In the genomic region with DNA sequence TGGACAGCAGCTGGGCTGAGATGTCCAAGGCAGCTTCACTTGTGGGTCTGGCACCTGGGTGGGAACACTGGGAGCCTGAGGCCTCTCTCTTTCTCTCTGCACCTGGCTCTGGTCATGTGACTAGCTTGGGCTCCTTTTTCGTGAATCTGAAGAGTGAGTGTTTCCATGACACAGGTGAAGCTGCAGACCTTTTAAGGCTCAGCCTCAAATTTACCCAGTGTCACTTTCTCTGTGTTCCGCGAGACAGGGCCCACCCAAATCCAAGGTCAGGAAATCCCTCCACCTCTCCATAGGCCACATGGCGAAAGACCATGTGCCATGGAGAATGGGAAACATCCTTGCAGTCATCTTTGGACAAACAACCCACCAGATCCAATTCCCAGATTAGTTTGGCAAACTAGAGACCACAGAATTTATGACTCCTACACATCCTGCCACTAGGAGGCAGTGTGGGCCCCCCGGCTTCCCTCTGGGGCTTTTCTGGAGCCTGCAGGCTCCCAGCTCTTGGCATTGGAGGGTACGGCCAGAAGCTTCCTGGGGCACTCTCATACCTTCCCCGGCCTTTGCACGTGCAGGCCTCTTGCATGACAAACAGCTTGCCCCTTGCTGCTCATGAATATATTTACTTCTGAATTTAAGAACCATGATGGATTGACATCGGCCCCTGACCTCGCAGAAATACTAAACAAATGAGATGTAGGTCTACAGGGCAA, we compare ENCODE assay signal across 1 cellular context.
TF ChIP-seq lines count a peak whose summit lies in the region.

No MANE protein-coding gene starts in this region.

TF ChIP-seq in K562, 482 proteins besides CTCF, POLR2A, EP300 and RAD21 (continued from another document and continues in another):
- TF ChIP-seq, protein P1, sequence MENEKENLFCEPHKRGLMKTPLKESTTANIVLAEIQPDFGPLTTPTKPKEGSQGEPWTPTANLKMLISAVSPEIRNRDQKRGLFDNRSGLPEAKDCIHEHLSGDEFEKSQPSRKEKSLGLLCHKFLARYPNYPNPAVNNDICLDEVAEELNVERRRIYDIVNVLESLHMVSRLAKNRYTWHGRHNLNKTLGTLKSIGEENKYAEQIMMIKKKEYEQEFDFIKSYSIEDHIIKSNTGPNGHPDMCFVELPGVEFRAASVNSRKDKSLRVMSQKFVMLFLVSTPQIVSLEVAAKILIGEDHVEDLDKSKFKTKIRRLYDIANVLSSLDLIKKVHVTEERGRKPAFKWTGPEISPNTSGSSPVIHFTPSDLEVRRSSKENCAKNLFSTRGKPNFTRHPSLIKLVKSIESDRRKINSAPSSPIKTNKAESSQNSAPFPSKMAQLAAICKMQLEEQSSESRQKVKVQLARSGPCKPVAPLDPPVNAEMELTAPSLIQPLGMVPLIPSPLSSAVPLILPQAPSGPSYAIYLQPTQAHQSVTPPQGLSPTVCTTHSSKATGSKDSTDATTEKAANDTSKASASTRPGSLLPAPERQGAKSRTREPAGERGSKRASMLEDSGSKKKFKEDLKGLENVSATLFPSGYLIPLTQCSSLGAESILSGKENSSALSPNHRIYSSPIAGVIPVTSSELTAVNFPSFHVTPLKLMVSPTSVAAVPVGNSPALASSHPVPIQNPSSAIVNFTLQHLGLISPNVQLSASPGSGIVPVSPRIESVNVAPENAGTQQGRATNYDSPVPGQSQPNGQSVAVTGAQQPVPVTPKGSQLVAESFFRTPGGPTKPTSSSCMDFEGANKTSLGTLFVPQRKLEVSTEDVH (IDR thresholded peaks at IDR 0.05; ENCODE audit: low read depth, partially characterized antibody): no peak
- TF ChIP-seq, protein P2, sequence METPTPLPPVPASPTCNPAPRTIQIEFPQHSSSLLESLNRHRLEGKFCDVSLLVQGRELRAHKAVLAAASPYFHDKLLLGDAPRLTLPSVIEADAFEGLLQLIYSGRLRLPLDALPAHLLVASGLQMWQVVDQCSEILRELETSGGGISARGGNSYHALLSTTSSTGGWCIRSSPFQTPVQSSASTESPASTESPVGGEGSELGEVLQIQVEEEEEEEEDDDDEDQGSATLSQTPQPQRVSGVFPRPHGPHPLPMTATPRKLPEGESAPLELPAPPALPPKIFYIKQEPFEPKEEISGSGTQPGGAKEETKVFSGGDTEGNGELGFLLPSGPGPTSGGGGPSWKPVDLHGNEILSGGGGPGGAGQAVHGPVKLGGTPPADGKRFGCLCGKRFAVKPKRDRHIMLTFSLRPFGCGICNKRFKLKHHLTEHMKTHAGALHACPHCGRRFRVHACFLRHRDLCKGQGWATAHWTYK (CRISPR knock-in tag; IDR thresholded peaks at IDR 0.05): no peak
- TF ChIP-seq, protein P3, sequence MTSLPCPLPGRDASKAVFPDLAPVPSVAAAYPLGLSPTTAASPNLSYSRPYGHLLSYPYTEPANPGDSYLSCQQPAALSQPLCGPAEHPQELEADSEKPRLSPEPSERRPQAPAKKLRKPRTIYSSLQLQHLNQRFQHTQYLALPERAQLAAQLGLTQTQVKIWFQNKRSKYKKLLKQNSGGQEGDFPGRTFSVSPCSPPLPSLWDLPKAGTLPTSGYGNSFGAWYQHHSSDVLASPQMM (CRISPR knock-in tag; IDR thresholded peaks at IDR 0.05): no peak
- TF ChIP-seq MCM3 (IDR thresholded peaks at IDR 0.05): no peak
- TF ChIP-seq HDAC1 (IDR thresholded peaks at IDR 0.05): no peak
- TF ChIP-seq, protein P4, sequence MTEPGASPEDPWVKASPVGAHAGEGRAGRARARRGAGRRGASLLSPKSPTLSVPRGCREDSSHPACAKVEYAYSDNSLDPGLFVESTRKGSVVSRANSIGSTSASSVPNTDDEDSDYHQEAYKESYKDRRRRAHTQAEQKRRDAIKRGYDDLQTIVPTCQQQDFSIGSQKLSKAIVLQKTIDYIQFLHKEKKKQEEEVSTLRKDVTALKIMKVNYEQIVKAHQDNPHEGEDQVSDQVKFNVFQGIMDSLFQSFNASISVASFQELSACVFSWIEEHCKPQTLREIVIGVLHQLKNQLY (CRISPR knock-in tag; conservative IDR thresholded peaks at IDR 0.05): no peak
- TF ChIP-seq, protein P5, sequence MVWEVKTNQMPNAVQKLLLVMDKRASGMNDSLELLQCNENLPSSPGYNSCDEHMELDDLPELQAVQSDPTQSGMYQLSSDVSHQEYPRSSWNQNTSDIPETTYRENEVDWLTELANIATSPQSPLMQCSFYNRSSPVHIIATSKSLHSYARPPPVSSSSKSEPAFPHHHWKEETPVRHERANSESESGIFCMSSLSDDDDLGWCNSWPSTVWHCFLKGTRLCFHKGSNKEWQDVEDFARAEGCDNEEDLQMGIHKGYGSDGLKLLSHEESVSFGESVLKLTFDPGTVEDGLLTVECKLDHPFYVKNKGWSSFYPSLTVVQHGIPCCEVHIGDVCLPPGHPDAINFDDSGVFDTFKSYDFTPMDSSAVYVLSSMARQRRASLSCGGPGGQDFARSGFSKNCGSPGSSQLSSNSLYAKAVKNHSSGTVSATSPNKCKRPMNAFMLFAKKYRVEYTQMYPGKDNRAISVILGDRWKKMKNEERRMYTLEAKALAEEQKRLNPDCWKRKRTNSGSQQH (CRISPR knock-in tag; IDR thresholded peaks at IDR 0.05): no peak
- TF ChIP-seq ZNF668 (CRISPR knock-in tag; IDR thresholded peaks at IDR 0.05): 0 out of 2 replicates have a peak, but pooled peaks have one; percentile 11
- peak; percentile 62; the same call in 1 of the 2 replicates for TF ChIP-seq BHLHE40 (IDR thresholded peaks at IDR 0.05; ENCODE audit: low read length)
- no peak for TF ChIP-seq SIX5 (IDR thresholded peaks at IDR 0.05; ENCODE audit: borderline replicate concordance in 1 of 2, insufficient read depth in 1 of 2, low read depth in 1 of 2, low read length in 2 of 2)
- no peak for TF ChIP-seq TEAD2 (tag; IDR thresholded peaks at IDR 0.05)
- no peak for TF ChIP-seq HMG20A (CRISPR knock-in tag; conservative IDR thresholded peaks at IDR 0.05)
- TF ChIP-seq HMGN3 (IDR thresholded peaks at IDR 0.05; ENCODE audit: borderline replicate concordance, extremely low read depth, insufficient read length, low read depth, low read length): no peak
- TF ChIP-seq TCF3 (CRISPR knock-in tag; IDR thresholded peaks at IDR 0.05): no peak
- TF ChIP-seq SPI1 (IDR thresholded peaks at IDR 0.05; ENCODE audit: borderline replicate concordance, low read depth, low read length): no peak
- TF ChIP-seq, protein P6, sequence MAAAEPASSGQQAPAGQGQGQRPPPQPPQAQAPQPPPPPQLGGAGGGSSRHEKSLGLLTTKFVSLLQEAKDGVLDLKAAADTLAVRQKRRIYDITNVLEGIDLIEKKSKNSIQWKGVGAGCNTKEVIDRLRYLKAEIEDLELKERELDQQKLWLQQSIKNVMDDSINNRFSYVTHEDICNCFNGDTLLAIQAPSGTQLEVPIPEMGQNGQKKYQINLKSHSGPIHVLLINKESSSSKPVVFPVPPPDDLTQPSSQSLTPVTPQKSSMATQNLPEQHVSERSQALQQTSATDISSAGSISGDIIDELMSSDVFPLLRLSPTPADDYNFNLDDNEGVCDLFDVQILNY (CRISPR knock-in tag; IDR thresholded peaks at IDR 0.05): 0 out of 2 replicates have a peak, but pooled peaks have one; percentile 24
- no peak for TF ChIP-seq KLF13 (tag; IDR thresholded peaks at IDR 0.05; ENCODE audit: borderline replicate concordance, low read depth)
- no peak for TF ChIP-seq ATF7 (IDR thresholded peaks at IDR 0.05)
- TF ChIP-seq TAF1 (IDR thresholded peaks at IDR 0.05; ENCODE audit: control insufficient read depth, extremely low read depth, insufficient read depth, low read length, severe bottlenecking): no peak
- TF ChIP-seq, protein P7, sequence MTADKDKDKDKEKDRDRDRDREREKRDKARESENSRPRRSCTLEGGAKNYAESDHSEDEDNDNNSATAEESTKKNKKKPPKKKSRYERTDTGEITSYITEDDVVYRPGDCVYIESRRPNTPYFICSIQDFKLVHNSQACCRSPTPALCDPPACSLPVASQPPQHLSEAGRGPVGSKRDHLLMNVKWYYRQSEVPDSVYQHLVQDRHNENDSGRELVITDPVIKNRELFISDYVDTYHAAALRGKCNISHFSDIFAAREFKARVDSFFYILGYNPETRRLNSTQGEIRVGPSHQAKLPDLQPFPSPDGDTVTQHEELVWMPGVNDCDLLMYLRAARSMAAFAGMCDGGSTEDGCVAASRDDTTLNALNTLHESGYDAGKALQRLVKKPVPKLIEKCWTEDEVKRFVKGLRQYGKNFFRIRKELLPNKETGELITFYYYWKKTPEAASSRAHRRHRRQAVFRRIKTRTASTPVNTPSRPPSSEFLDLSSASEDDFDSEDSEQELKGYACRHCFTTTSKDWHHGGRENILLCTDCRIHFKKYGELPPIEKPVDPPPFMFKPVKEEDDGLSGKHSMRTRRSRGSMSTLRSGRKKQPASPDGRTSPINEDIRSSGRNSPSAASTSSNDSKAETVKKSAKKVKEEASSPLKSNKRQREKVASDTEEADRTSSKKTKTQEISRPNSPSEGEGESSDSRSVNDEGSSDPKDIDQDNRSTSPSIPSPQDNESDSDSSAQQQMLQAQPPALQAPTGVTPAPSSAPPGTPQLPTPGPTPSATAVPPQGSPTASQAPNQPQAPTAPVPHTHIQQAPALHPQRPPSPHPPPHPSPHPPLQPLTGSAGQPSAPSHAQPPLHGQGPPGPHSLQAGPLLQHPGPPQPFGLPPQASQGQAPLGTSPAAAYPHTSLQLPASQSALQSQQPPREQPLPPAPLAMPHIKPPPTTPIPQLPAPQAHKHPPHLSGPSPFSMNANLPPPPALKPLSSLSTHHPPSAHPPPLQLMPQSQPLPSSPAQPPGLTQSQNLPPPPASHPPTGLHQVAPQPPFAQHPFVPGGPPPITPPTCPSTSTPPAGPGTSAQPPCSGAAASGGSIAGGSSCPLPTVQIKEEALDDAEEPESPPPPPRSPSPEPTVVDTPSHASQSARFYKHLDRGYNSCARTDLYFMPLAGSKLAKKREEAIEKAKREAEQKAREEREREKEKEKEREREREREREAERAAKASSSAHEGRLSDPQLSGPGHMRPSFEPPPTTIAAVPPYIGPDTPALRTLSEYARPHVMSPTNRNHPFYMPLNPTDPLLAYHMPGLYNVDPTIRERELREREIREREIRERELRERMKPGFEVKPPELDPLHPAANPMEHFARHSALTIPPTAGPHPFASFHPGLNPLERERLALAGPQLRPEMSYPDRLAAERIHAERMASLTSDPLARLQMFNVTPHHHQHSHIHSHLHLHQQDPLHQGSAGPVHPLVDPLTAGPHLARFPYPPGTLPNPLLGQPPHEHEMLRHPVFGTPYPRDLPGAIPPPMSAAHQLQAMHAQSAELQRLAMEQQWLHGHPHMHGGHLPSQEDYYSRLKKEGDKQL (CRISPR knock-in tag; IDR thresholded peaks at IDR 0.05; ENCODE audit: borderline replicate concordance): no peak
- no peak for TF ChIP-seq GABPB1 (CRISPR knock-in tag; IDR thresholded peaks at IDR 0.05)
- TF ChIP-seq, protein P8, sequence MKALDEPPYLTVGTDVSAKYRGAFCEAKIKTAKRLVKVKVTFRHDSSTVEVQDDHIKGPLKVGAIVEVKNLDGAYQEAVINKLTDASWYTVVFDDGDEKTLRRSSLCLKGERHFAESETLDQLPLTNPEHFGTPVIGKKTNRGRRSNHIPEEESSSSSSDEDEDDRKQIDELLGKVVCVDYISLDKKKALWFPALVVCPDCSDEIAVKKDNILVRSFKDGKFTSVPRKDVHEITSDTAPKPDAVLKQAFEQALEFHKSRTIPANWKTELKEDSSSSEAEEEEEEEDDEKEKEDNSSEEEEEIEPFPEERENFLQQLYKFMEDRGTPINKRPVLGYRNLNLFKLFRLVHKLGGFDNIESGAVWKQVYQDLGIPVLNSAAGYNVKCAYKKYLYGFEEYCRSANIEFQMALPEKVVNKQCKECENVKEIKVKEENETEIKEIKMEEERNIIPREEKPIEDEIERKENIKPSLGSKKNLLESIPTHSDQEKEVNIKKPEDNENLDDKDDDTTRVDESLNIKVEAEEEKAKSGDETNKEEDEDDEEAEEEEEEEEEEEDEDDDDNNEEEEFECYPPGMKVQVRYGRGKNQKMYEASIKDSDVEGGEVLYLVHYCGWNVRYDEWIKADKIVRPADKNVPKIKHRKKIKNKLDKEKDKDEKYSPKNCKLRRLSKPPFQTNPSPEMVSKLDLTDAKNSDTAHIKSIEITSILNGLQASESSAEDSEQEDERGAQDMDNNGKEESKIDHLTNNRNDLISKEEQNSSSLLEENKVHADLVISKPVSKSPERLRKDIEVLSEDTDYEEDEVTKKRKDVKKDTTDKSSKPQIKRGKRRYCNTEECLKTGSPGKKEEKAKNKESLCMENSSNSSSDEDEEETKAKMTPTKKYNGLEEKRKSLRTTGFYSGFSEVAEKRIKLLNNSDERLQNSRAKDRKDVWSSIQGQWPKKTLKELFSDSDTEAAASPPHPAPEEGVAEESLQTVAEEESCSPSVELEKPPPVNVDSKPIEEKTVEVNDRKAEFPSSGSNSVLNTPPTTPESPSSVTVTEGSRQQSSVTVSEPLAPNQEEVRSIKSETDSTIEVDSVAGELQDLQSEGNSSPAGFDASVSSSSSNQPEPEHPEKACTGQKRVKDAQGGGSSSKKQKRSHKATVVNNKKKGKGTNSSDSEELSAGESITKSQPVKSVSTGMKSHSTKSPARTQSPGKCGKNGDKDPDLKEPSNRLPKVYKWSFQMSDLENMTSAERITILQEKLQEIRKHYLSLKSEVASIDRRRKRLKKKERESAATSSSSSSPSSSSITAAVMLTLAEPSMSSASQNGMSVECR (CRISPR knock-in tag; IDR thresholded peaks at IDR 0.05): no peak
- TF ChIP-seq ZNF699 (CRISPR knock-in tag; IDR thresholded peaks at IDR 0.05; ENCODE audit: insufficient replicate concordance): no peak
- TF ChIP-seq, protein P9, sequence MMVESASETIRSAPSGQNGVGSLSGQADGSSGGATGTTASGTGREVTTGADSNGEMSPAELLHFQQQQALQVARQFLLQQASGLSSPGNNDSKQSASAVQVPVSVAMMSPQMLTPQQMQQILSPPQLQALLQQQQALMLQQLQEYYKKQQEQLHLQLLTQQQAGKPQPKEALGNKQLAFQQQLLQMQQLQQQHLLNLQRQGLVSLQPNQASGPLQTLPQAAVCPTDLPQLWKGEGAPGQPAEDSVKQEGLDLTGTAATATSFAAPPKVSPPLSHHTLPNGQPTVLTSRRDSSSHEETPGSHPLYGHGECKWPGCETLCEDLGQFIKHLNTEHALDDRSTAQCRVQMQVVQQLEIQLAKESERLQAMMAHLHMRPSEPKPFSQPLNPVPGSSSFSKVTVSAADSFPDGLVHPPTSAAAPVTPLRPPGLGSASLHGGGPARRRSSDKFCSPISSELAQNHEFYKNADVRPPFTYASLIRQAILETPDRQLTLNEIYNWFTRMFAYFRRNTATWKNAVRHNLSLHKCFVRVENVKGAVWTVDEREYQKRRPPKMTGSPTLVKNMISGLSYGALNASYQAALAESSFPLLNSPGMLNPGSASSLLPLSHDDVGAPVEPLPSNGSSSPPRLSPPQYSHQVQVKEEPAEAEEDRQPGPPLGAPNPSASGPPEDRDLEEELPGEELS (CRISPR knock-in tag; IDR thresholded peaks at IDR 0.05; ENCODE audit: borderline replicate concordance): no peak
- TF ChIP-seq ZNF146 (CRISPR knock-in tag; IDR thresholded peaks at IDR 0.05; ENCODE audit: unreplicated experiment): no peak
- TF ChIP-seq ZBTB7A (IDR thresholded peaks at IDR 0.05; ENCODE audit: borderline replicate concordance, control insufficient read depth, low read depth, low read length): peak; percentile 17; the same call in 1 of the 2 replicates
- peak; percentile 37; the same call in 1 of the 2 replicates for TF ChIP-seq ZNF263 (CRISPR knock-in tag; IDR thresholded peaks at IDR 0.05; ENCODE audit: borderline replicate concordance)
- TF ChIP-seq, protein P10, sequence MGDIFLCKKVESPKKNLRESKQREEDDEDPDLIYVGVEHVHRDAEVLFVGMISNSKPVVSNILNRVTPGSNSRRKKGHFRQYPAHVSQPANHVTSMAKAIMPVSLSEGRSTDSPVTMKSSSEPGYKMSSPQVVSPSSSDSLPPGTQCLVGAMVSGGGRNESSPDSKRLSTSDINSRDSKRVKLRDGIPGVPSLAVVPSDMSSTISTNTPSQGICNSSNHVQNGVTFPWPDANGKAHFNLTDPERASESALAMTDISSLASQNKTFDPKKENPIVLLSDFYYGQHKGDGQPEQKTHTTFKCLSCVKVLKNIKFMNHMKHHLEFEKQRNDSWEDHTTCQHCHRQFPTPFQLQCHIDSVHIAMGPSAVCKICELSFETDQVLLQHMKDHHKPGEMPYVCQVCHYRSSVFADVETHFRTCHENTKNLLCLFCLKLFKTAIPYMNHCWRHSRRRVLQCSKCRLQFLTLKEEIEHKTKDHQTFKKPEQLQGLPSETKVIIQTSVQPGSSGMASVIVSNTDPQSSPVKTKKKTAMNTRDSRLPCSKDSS (IDR thresholded peaks at IDR 0.05; ENCODE audit: low read depth, partially characterized antibody): no peak
- TF ChIP-seq TFAM (CRISPR knock-in tag; conservative IDR thresholded peaks at IDR 0.05): no peak
- peak; percentile 54; the same call in 1 of the 2 replicates for TF ChIP-seq ZBTB17 (CRISPR knock-in tag; IDR thresholded peaks at IDR 0.05)
